8 cellular contexts compared by ENCODE assay signal in genomic region chr16:69328854-69329316, GRCh38. TPM values are rescaled to one million over a fixed set of nuclear protein-coding genes. Genes with fewer than 3 reads are reported as not detected.
DNase-seq lines count a peak whose midpoint lies in the region; ATAC-seq and TF ChIP-seq lines count a peak whose summit lies in the region.

No MANE protein-coding gene starts in this region.

- WGBS in sigmoid colon, 2 donors: 39 to 63% methylated on average over 10 of the region's 10 CpGs

- no peak for TF ChIP-seq POLR2A in sigmoid colon (IDR thresholded peaks at IDR 0.05)

- no peaks in the 10 kb centered on the region for H3K9me3 ChIP-seq in SK-N-MC (ENCODE audit: low read depth, low read length)
- H3K9me3 ChIP-seq in sigmoid colon: no peaks in the 10 kb centered on the region

- DNase-seq in NCI-H524 (lab: John Stamatoyannopoulos, UW) (peak; percentile 42 to 77), NCI-H524 treated with DMSO at 0.1 percent for 48 hours (lab: John Stamatoyannopoulos, UW) (no peak), SK-N-MC (ENCODE audit: low read depth, low spot score) (no peak), epithelial cell of proximal tubule (ENCODE audit: low read depth) (no peak), sigmoid colon (peak; percentile 39), GM03348 (ENCODE audit: low spot score) (no peak)

- no peaks in the 10 kb centered on the region for H3K27me3 ChIP-seq in sigmoid colon

- no peak for ATAC-seq in GM18520 (IDR thresholded peaks at IDR 0.05; ENCODE audit: unreplicated experiment)
- no peak for ATAC-seq in HG03039 (IDR thresholded peaks at IDR 0.05; ENCODE audit: unreplicated experiment)

- H3K27ac ChIP-seq in SK-N-MC (no peak overlapping the region), sigmoid colon (no peak overlapping the region)

- H3K36me3 ChIP-seq in SK-N-MC (ENCODE audit: insufficient read depth, low read length) (peaks cover 25% of the 10 kb centered on the region), sigmoid colon (peaks cover 0 to 53% (median 24%) of the 10 kb centered on the region in 4 donors)

- peak overlapping the region; percentile 78 for H3K4me3 ChIP-seq in SK-N-MC
- H3K4me3 ChIP-seq in epithelial cell of proximal tubule (ENCODE audit: low read depth, low read length): peak overlapping the region; percentile 78
- peak overlapping the region in 2 of 4 donors; percentile 85 to 90 for H3K4me3 ChIP-seq in sigmoid colon

- intact Hi-C loops in sigmoid colon (cut with DNase I): no loop called here

- no peak overlapping the region for H3K9ac ChIP-seq in SK-N-MC (ENCODE audit: insufficient read length)

- H3K4me1 ChIP-seq in sigmoid colon: peaks cover 0 to 60% (median 51%) of the 10 kb centered on the region in 4 donors

- no peak for TF ChIP-seq EP300 in sigmoid colon (IDR thresholded peaks at IDR 0.05)

- TF ChIP-seq CTCF in epithelial cell of proximal tubule (conservative IDR thresholded peaks at IDR 0.05; ENCODE audit: low read depth, low read length): no peak
- TF ChIP-seq CTCF in sigmoid colon (IDR thresholded peaks at IDR 0.05): no peak

RNA-seq across cellular contexts. Expression of gene PDF, which starts 1.5 kb away (rescaled TPM):
- total RNA-seq in epithelial cell of proximal tubule (23.8 and 36.8 TPM in 2 replicates), sigmoid colon (10 to 100 TPM in 2 of 4 donors, 1 to 10 TPM in 2; 8.6 to 18.6 (median 10.5) TPM)
- 10 to 100 TPM in 1 of 3 donors, 1 to 10 TPM in 1, not detected in 1; 6.5 to 14.7 TPM for polyA plus RNA-seq in sigmoid colon

RNA-seq across cellular contexts. Expression of gene COG8, which starts 10.5 kb away (rescaled TPM):
- total RNA-seq in epithelial cell of proximal tubule (39.4 and 45.4 TPM in 2 replicates), sigmoid colon (10 to 100 TPM; 32.2 to 57.6 (median 42.5) TPM)
- 10 to 100 TPM in 2 of 3 donors, 1 to 10 TPM in 1; 9.6 to 26.2 (median 14.8) TPM for polyA plus RNA-seq in sigmoid colon

RNA-seq across cellular contexts. Expression of gene NIP7, which starts 10.7 kb away (rescaled TPM):
- 27.2 and 42.9 TPM in 2 replicates for total RNA-seq in epithelial cell of proximal tubule
- total RNA-seq in sigmoid colon: 10 to 100 TPM in 2 of 4 donors, 1 to 10 TPM in 2; 6.9 to 11.4 (median 9.1) TPM
- polyA plus RNA-seq in sigmoid colon: 10 to 100 TPM; 16.5 to 23.8 (median 18.6) TPM

RNA-seq across cellular contexts. Expression of gene VPS4A, which starts 17.7 kb away (rescaled TPM):
- total RNA-seq in epithelial cell of proximal tubule (31.0 and 35.4 TPM in 2 replicates), sigmoid colon (10 to 100 TPM; 31.7 to 39.3 (median 34.8) TPM)
- polyA plus RNA-seq in sigmoid colon: 10 to 100 TPM; 25.8 to 31.7 (median 29.3) TPM

RNA-seq across cellular contexts. Expression of gene TMED6, which starts 22.7 kb away (rescaled TPM):
- total RNA-seq in epithelial cell of proximal tubule (not detected in 2 replicates), sigmoid colon (not detected)
- 1 to 10 TPM in 2 of 3 donors, not detected in 1; 4.2 to 4.6 TPM for polyA plus RNA-seq in sigmoid colon

Comparison
In these comparisons a context has a peak if more than half of its experiments do, and no peak if none do; other contexts are left out.
1. DNase-seq: peak in NCI-H524 (2 of 2) and sigmoid colon (single experiment); none in NCI-H524 treated with DMSO at 0.1 percent for 48 hours (single experiment), SK-N-MC (single experiment), epithelial cell of proximal tubule (single experiment) and GM03348 (single experiment).